ENCODE assay signal across 1 cellular context in the genomic region with DNA sequence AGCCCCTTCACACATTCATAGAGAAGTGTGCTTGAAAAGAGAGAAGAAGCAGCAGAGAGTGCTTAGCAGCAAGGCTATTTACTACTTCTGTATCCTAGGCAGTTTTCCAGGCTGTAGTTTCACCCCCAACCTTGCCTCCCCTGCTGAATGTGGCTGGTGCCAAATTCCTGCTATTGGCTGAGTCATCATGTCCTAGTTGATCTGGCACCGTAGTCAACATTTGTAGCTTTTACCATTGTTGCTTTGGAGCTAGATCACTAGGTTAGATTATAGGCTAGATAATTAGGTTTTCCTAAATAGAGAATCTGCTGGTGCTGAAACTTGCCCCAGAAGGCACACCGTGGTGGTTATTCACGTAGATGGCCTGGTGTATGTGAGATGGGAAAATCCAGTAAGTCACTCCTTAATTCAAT.
TF ChIP-seq lines count a peak whose summit lies in the region.

No MANE protein-coding gene starts in this region.

TF ChIP-seq in HEK293, 187 proteins besides CTCF, POLR2A, EP300 and RAD21 (continued from another document):
- no peak for TF ChIP-seq AEBP2 (tag by site-specific recombination; IDR thresholded peaks at IDR 0.05; ENCODE audit: borderline replicate concordance)
- no peak for TF ChIP-seq MEIS1 (CRISPR knock-in tag; IDR thresholded peaks at IDR 0.05; ENCODE audit: borderline replicate concordance)
- TF ChIP-seq ZNF610 (tag by site-specific recombination; IDR thresholded peaks at IDR 0.05; ENCODE audit: borderline replicate concordance), result no peak
- no peak for TF ChIP-seq ZBTB17 (tag by site-specific recombination; IDR thresholded peaks at IDR 0.05)
- TF ChIP-seq ZNF433 (tag by site-specific recombination; IDR thresholded peaks at IDR 0.05; ENCODE audit: low read depth), result no peak
- TF ChIP-seq, protein P1, sequence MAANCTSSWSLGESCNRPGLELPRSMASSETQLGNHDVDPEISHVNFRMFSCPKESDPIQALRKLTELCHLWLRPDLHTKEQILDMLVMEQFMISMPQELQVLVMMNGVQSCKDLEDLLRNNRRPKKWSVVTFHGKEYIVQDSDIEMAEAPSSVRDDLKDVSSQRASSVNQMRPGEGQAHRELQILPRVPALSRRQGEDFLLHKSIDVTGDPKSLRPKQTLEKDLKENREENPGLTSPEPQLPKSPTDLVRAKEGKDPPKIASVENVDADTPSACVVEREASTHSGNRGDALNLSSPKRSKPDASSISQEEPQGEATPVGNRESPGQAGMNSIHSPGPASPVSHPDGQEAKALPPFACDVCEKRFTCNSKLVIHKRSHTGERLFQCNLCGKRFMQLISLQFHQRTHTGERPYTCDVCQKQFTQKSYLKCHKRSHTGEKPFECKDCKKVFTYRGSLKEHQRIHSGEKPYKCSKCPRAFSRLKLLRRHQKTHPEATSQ (tag by site-specific recombination; IDR thresholded peaks at IDR 0.05), result no peak
- no peak for TF ChIP-seq ZXDB (tag by site-specific recombination; IDR thresholded peaks at IDR 0.05)
- TF ChIP-seq ZNF513 (tag by site-specific recombination; IDR thresholded peaks at IDR 0.05), result no peak
- no peak for TF ChIP-seq ZNF549 (tag by site-specific recombination; IDR thresholded peaks at IDR 0.05)
- TF ChIP-seq, protein P2, sequence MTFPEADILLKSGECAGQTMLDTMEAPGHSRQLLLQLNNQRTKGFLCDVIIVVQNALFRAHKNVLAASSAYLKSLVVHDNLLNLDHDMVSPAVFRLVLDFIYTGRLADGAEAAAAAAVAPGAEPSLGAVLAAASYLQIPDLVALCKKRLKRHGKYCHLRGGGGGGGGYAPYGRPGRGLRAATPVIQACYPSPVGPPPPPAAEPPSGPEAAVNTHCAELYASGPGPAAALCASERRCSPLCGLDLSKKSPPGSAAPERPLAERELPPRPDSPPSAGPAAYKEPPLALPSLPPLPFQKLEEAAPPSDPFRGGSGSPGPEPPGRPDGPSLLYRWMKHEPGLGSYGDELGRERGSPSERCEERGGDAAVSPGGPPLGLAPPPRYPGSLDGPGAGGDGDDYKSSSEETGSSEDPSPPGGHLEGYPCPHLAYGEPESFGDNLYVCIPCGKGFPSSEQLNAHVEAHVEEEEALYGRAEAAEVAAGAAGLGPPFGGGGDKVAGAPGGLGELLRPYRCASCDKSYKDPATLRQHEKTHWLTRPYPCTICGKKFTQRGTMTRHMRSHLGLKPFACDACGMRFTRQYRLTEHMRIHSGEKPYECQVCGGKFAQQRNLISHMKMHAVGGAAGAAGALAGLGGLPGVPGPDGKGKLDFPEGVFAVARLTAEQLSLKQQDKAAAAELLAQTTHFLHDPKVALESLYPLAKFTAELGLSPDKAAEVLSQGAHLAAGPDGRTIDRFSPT (tag by site-specific recombination; IDR thresholded peaks at IDR 0.05), result no peak
- TF ChIP-seq ZNF629 (tag by site-specific recombination; IDR thresholded peaks at IDR 0.05), result no peak
- TF ChIP-seq ZNF37A (tag by site-specific recombination; IDR thresholded peaks at IDR 0.05), result no peak
- no peak for TF ChIP-seq ZNF701 (tag by site-specific recombination; IDR thresholded peaks at IDR 0.05)
- TF ChIP-seq TRIM28 (IDR thresholded peaks at IDR 0.05; ENCODE audit: borderline replicate concordance, low read length), result no peak
- TF ChIP-seq, protein P3, sequence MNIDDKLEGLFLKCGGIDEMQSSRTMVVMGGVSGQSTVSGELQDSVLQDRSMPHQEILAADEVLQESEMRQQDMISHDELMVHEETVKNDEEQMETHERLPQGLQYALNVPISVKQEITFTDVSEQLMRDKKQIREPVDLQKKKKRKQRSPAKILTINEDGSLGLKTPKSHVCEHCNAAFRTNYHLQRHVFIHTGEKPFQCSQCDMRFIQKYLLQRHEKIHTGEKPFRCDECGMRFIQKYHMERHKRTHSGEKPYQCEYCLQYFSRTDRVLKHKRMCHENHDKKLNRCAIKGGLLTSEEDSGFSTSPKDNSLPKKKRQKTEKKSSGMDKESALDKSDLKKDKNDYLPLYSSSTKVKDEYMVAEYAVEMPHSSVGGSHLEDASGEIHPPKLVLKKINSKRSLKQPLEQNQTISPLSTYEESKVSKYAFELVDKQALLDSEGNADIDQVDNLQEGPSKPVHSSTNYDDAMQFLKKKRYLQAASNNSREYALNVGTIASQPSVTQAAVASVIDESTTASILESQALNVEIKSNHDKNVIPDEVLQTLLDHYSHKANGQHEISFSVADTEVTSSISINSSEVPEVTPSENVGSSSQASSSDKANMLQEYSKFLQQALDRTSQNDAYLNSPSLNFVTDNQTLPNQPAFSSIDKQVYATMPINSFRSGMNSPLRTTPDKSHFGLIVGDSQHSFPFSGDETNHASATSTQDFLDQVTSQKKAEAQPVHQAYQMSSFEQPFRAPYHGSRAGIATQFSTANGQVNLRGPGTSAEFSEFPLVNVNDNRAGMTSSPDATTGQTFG (tag by site-specific recombination; IDR thresholded peaks at IDR 0.05; ENCODE audit: borderline replicate concordance), result no peak
- TF ChIP-seq ZNF366 (tag by site-specific recombination; conservative IDR thresholded peaks at IDR 0.05), result 0 out of 2 replicates have a peak, but pooled peaks have one; percentile 2
- no peak for TF ChIP-seq SALL2 (tag by site-specific recombination; IDR thresholded peaks at IDR 0.05; ENCODE audit: borderline replicate concordance)
- no peak for TF ChIP-seq GLIS2 (tag by site-specific recombination; IDR thresholded peaks at IDR 0.05)
- 0 out of 2 replicates have a peak, but pooled peaks have one; percentile 72 for TF ChIP-seq ZNF660 (tag by site-specific recombination; IDR thresholded peaks at IDR 0.05)
